ENCODE assay signal across 9 cellular contexts in the genomic region with DNA sequence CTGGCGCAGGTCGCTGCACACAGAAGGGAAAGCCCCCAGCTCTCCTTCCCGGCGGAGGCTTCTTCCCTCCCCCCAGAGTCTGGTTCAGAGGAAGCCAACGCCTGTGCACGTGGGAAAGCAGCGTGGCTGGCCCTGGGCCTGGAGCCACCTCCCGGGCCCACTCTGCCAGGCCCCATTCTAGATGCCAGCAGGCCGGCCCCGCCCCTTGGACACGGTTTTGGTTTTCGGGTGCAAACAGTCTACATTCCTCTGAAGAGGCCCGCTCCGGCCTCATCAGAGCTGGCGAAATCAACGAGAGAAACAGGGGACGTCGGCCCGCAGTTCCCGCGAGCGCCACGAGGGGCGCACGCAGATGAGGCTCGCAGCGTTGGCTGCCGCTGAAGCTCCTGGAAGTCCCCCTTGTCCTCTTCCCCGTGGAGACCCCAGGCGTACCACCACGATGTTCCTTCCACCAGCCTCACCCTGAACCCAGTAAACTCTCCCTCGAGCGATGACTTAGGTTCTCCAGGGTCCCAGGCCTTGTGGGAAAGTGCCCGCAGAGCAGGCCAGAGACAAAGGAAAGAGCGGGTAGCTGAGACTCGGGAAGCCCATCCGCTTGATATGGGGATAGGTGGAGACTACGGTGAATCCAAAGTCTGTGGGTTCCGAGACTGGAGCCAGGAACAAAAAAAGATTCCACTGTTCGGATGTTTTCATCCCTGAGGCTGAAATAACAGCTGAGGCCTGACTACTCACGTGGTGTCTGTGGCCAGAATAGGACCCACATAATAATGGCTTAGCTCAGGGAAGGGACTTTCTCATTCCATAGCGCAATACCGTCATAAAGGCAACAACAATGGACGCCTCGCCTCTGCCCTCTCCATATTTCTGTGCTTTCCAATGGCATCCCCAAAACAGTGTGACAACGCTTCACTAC.
A peak's percentile ranks its signal among the peaks of the same experiment; 100 is the strongest.
DNase-seq lines count a peak whose midpoint lies in the region; TF ChIP-seq lines count a peak whose summit lies in the region.
"Had no signal": no experiment of that assay in that cellular context is flagged by ENCODE, and none has a peak within 500 bp of the region (broad histone marks: within the 10 kb centered on the region; RNA-seq: fewer than 3 reads in every experiment).

No MANE protein-coding gene starts in this region.

- H3K27me3 ChIP-seq in liver (ENCODE audit: control insufficient read depth in 4 of 4, insufficient read depth in 4 of 4, low read length in 3 of 4): no peaks in the 10 kb centered on the region

- peak in 10 of 14 donors; percentile 7 to 81 (median 44) for DNase-seq in C1 segment of cervical spinal cord (lab: John Stamatoyannopoulos, UW)
- peak; percentile 58 for DNase-seq in GM20000 (ENCODE audit: low spot score)
- peak; percentile 19 for DNase-seq in HS-27A (ENCODE audit: low read depth)
- peak; percentile 85 for DNase-seq in activated CD4-positive, alpha-beta T cell treated with anti-CD3 and anti-CD28 coated beads, Interleukin-2, amount 10 ng/mL, durations not matched to agents 24 days and 14 days
- DNase-seq in coronary artery (ENCODE audit: low spot score): peak; percentile 93
- DNase-seq in stimulated activated CD4-positive, alpha-beta T cell treated with anti-CD3 and anti-CD28 coated beads, Interleukin-4, amount 100 ng/mL, for 24 hours: peak; percentile 40
- no peak for DNase-seq in RKO (ENCODE audit: low spot score)

- H3K4me1 ChIP-seq in liver (ENCODE audit: control insufficient read depth in 4 of 4, insufficient read depth in 4 of 4, low read length in 3 of 4): peaks cover 0 to 5% (median 4%) of the 10 kb centered on the region in 4 donors

- H3K9ac ChIP-seq in liver (ENCODE audit: low read depth in 1 of 2, low read length in 2 of 2): no peak overlapping the region

- H3K27ac Mint-ChIP-seq in activated CD4-positive, alpha-beta T cell treated with anti-CD3 and anti-CD28 coated beads, Interleukin-2, amount 10 ng/mL, durations not matched to agents 24 days and 14 days: no peak overlapping the region
- H3K27ac Mint-ChIP-seq: IgD-negative memory B cell had no signal

- H3K4me3 Mint-ChIP-seq in activated CD4-positive, alpha-beta T cell treated with anti-CD3 and anti-CD28 coated beads, Interleukin-2, amount 10 ng/mL, durations not matched to agents 24 days and 14 days: peak overlapping the region; percentile 51

- intact Hi-C loops in activated CD4-positive, alpha-beta T cell treated with anti-CD3 and anti-CD28 coated beads, Interleukin-2, amount 10 ng/mL, durations not matched to agents 24 days and 14 days (cut with micrococcal nuclease): no loop called here

- H3K9me3 ChIP-seq in liver (ENCODE audit: control insufficient read depth in 4 of 4, low read length in 3 of 4): no peaks in the 10 kb centered on the region

- H3K4me1 Mint-ChIP-seq in activated CD4-positive, alpha-beta T cell treated with anti-CD3 and anti-CD28 coated beads, Interleukin-2, amount 10 ng/mL, durations not matched to agents 24 days and 14 days: peaks cover 6% of the 10 kb centered on the region

- H3K36me3 Mint-ChIP-seq in activated CD4-positive, alpha-beta T cell treated with anti-CD3 and anti-CD28 coated beads, Interleukin-2, amount 10 ng/mL, durations not matched to agents 24 days and 14 days (ENCODE audit: low read depth): no peaks in the 10 kb centered on the region
- H3K36me3 Mint-ChIP-seq: IgD-negative memory B cell had no signal

- TF ChIP-seq CTCF in GM20000 (IDR thresholded peaks at IDR 0.05; ENCODE audit: extremely low read depth, missing control alignments) (peak; percentile 96), coronary artery (IDR thresholded peaks at IDR 0.05) (peak; percentile 96), liver (IDR thresholded peaks at IDR 0.05; ENCODE audit: low read depth, low read length, missing input control) (peak; percentile 92)

- H3K4me3 ChIP-seq in coronary artery: peak overlapping the region; percentile 51
- H3K4me3 ChIP-seq in liver (ENCODE audit: low read depth in 1 of 3, low read length in 3 of 3): peak overlapping the region in 2 of 3 donors; percentile 15 to 26

- TF ChIP-seq RAD21 in liver (IDR thresholded peaks at IDR 0.05): peak; percentile 59 to 75

- H3K9me3 Mint-ChIP-seq in activated CD4-positive, alpha-beta T cell treated with anti-CD3 and anti-CD28 coated beads, Interleukin-2, amount 10 ng/mL, durations not matched to agents 24 days and 14 days: no peaks in the 10 kb centered on the region

- H3K27ac ChIP-seq in coronary artery: peak overlapping the region; percentile 27 to 64
- H3K27ac ChIP-seq in liver (ENCODE audit: low read depth in 1 of 2, low read length in 2 of 2): no peak overlapping the region

- H3K27me3 Mint-ChIP-seq in activated CD4-positive, alpha-beta T cell treated with anti-CD3 and anti-CD28 coated beads, Interleukin-2, amount 10 ng/mL, durations not matched to agents 24 days and 14 days: no peaks in the 10 kb centered on the region

- 34% methylated on average over 46 of the region's 46 CpGs for WGBS in liver

- no peaks in the 10 kb centered on the region for H3K36me3 ChIP-seq in liver (ENCODE audit: control insufficient read depth in 4 of 4, insufficient read depth in 3 of 4, low read depth in 1 of 4, low read length in 3 of 4)

TF ChIP-seq in liver, 16 proteins besides CTCF, POLR2A, EP300 and RAD21:
- TF ChIP-seq, protein P1, sequence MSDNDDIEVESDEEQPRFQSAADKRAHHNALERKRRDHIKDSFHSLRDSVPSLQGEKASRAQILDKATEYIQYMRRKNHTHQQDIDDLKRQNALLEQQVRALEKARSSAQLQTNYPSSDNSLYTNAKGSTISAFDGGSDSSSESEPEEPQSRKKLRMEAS (IDR thresholded peaks at IDR 0.05): peak; percentile 48
- TF ChIP-seq, protein P2, sequence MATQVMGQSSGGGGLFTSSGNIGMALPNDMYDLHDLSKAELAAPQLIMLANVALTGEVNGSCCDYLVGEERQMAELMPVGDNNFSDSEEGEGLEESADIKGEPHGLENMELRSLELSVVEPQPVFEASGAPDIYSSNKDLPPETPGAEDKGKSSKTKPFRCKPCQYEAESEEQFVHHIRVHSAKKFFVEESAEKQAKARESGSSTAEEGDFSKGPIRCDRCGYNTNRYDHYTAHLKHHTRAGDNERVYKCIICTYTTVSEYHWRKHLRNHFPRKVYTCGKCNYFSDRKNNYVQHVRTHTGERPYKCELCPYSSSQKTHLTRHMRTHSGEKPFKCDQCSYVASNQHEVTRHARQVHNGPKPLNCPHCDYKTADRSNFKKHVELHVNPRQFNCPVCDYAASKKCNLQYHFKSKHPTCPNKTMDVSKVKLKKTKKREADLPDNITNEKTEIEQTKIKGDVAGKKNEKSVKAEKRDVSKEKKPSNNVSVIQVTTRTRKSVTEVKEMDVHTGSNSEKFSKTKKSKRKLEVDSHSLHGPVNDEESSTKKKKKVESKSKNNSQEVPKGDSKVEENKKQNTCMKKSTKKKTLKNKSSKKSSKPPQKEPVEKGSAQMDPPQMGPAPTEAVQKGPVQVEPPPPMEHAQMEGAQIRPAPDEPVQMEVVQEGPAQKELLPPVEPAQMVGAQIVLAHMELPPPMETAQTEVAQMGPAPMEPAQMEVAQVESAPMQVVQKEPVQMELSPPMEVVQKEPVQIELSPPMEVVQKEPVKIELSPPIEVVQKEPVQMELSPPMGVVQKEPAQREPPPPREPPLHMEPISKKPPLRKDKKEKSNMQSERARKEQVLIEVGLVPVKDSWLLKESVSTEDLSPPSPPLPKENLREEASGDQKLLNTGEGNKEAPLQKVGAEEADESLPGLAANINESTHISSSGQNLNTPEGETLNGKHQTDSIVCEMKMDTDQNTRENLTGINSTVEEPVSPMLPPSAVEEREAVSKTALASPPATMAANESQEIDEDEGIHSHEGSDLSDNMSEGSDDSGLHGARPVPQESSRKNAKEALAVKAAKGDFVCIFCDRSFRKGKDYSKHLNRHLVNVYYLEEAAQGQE (IDR thresholded peaks at IDR 0.05): no peak
- TF ChIP-seq, protein P3, sequence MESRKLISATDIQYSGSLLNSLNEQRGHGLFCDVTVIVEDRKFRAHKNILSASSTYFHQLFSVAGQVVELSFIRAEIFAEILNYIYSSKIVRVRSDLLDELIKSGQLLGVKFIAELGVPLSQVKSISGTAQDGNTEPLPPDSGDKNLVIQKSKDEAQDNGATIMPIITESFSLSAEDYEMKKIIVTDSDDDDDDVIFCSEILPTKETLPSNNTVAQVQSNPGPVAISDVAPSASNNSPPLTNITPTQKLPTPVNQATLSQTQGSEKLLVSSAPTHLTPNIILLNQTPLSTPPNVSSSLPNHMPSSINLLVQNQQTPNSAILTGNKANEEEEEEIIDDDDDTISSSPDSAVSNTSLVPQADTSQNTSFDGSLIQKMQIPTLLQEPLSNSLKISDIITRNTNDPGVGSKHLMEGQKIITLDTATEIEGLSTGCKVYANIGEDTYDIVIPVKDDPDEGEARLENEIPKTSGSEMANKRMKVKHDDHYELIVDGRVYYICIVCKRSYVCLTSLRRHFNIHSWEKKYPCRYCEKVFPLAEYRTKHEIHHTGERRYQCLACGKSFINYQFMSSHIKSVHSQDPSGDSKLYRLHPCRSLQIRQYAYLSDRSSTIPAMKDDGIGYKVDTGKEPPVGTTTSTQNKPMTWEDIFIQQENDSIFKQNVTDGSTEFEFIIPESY (IDR thresholded peaks at IDR 0.05): no peak
- TF ChIP-seq RXRA (IDR thresholded peaks at IDR 0.05) (peak in 1 of 2 donors; percentile 25), SP1 (IDR thresholded peaks at IDR 0.05) (peak; percentile 29), FOXA2 (IDR thresholded peaks at IDR 0.05) (no peak), HNF4A (conservative IDR thresholded peaks at IDR 0.05) (peak in 1 of 2 donors; percentile 38), HNF4G (IDR thresholded peaks at IDR 0.05) (no peak)

Comparison
In these comparisons a context has a peak if more than half of its experiments do, and no peak if none do; other contexts are left out.
1. H3K27ac ChIP-seq: peak in coronary artery (2 of 2); none in liver (0 of 2).
2. Peak in every context shown above with its lines, with median percentiles within 50 percentile points of each other: CTCF ChIP-seq.